Comparison of ENCODE assay signal across 1 cellular context in genomic region chr7:48109848-48110663, GRCh38.
TF ChIP-seq lines count a peak whose summit lies in the region.

No MANE protein-coding gene starts in this region.

TF ChIP-seq in K562, 482 proteins besides CTCF, POLR2A, EP300 and RAD21 (continued from another document):
- TF ChIP-seq RNF219 (CRISPR knock-in tag; IDR thresholded peaks at IDR 0.05) (no peak), KLF16 (IDR thresholded peaks at IDR 0.05) (peak; percentile 14; the same call in 1 of the 2 replicates), ID3 (CRISPR knock-in tag; IDR thresholded peaks at IDR 0.05) (no peak), ID3 (tag; IDR thresholded peaks at IDR 0.05) (no peak), THRAP3 (IDR thresholded peaks at IDR 0.05; ENCODE audit: borderline replicate concordance) (no peak), CBFA2T3 (IDR thresholded peaks at IDR 0.05) (no peak), ZNF57 (CRISPR knock-in tag; IDR thresholded peaks at IDR 0.05) (no peak), GATA2 (CRISPR knock-in tag; IDR thresholded peaks at IDR 0.05) (peak; percentile 39; the same call in 1 of the 2 replicates), ZNF174 (CRISPR knock-in tag; IDR thresholded peaks at IDR 0.05) (no peak), NR1H2 (CRISPR knock-in tag; IDR thresholded peaks at IDR 0.05) (no peak), DEAF1 (CRISPR knock-in tag; IDR thresholded peaks at IDR 0.05) (peak; percentile 82), ZNF551 (CRISPR knock-in tag; IDR thresholded peaks at IDR 0.05) (no peak), PCBP1 (IDR thresholded peaks at IDR 0.05; ENCODE audit: low read depth, low read length, poor library complexity, severe bottlenecking) (no peak), RUNX1 (IDR thresholded peaks at IDR 0.05; ENCODE audit: low read depth) (no peak), KLF1 (tag; IDR thresholded peaks at IDR 0.05) (no peak), ZNF384 (IDR thresholded peaks at IDR 0.05; ENCODE audit: low read depth, low read length) (0 out of 2 replicates have a peak, but pooled peaks have one; percentile 8)
- TF ChIP-seq, protein P1, sequence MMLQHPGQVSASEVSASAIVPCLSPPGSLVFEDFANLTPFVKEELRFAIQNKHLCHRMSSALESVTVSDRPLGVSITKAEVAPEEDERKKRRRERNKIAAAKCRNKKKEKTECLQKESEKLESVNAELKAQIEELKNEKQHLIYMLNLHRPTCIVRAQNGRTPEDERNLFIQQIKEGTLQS (IDR thresholded peaks at IDR 0.05): no peak
- TF ChIP-seq, protein P1 (CRISPR knock-in tag; conservative IDR thresholded peaks at IDR 0.05): no peak
- TF ChIP-seq, protein P2, sequence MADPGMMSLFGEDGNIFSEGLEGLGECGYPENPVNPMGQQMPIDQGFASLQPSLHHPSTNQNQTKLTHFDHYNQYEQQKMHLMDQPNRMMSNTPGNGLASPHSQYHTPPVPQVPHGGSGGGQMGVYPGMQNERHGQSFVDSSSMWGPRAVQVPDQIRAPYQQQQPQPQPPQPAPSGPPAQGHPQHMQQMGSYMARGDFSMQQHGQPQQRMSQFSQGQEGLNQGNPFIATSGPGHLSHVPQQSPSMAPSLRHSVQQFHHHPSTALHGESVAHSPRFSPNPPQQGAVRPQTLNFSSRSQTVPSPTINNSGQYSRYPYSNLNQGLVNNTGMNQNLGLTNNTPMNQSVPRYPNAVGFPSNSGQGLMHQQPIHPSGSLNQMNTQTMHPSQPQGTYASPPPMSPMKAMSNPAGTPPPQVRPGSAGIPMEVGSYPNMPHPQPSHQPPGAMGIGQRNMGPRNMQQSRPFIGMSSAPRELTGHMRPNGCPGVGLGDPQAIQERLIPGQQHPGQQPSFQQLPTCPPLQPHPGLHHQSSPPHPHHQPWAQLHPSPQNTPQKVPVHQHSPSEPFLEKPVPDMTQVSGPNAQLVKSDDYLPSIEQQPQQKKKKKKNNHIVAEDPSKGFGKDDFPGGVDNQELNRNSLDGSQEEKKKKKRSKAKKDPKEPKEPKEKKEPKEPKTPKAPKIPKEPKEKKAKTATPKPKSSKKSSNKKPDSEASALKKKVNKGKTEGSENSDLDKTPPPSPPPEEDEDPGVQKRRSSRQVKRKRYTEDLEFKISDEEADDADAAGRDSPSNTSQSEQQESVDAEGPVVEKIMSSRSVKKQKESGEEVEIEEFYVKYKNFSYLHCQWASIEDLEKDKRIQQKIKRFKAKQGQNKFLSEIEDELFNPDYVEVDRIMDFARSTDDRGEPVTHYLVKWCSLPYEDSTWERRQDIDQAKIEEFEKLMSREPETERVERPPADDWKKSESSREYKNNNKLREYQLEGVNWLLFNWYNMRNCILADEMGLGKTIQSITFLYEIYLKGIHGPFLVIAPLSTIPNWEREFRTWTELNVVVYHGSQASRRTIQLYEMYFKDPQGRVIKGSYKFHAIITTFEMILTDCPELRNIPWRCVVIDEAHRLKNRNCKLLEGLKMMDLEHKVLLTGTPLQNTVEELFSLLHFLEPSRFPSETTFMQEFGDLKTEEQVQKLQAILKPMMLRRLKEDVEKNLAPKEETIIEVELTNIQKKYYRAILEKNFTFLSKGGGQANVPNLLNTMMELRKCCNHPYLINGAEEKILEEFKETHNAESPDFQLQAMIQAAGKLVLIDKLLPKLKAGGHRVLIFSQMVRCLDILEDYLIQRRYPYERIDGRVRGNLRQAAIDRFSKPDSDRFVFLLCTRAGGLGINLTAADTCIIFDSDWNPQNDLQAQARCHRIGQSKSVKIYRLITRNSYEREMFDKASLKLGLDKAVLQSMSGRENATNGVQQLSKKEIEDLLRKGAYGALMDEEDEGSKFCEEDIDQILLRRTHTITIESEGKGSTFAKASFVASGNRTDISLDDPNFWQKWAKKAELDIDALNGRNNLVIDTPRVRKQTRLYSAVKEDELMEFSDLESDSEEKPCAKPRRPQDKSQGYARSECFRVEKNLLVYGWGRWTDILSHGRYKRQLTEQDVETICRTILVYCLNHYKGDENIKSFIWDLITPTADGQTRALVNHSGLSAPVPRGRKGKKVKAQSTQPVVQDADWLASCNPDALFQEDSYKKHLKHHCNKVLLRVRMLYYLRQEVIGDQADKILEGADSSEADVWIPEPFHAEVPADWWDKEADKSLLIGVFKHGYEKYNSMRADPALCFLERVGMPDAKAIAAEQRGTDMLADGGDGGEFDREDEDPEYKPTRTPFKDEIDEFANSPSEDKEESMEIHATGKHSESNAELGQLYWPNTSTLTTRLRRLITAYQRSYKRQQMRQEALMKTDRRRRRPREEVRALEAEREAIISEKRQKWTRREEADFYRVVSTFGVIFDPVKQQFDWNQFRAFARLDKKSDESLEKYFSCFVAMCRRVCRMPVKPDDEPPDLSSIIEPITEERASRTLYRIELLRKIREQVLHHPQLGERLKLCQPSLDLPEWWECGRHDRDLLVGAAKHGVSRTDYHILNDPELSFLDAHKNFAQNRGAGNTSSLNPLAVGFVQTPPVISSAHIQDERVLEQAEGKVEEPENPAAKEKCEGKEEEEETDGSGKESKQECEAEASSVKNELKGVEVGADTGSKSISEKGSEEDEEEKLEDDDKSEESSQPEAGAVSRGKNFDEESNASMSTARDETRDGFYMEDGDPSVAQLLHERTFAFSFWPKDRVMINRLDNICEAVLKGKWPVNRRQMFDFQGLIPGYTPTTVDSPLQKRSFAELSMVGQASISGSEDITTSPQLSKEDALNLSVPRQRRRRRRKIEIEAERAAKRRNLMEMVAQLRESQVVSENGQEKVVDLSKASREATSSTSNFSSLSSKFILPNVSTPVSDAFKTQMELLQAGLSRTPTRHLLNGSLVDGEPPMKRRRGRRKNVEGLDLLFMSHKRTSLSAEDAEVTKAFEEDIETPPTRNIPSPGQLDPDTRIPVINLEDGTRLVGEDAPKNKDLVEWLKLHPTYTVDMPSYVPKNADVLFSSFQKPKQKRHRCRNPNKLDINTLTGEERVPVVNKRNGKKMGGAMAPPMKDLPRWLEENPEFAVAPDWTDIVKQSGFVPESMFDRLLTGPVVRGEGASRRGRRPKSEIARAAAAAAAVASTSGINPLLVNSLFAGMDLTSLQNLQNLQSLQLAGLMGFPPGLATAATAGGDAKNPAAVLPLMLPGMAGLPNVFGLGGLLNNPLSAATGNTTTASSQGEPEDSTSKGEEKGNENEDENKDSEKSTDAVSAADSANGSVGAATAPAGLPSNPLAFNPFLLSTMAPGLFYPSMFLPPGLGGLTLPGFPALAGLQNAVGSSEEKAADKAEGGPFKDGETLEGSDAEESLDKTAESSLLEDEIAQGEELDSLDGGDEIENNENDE (IDR thresholded peaks at IDR 0.05; ENCODE audit: low read depth, low read length): no peak
TF ChIP-seq in K562: peak in this region for 8.
